8 cellular contexts compared by ENCODE assay signal in genomic region chr13:40920826-40921225, GRCh38.
DNase-seq lines count a peak whose midpoint lies in the region; ATAC-seq and TF ChIP-seq lines count a peak whose summit lies in the region.

No MANE protein-coding gene starts in this region.

- H3K36me3 Mint-ChIP-seq in activated CD8-positive, alpha-beta memory T cell treated with anti-CD3 and anti-CD28 coated beads, Interleukin-2, amount 10 ng/mL, durations not matched to agents 7 days and 5 days: peaks cover 9% of the 10 kb centered on the region

- H3K9me3 Mint-ChIP-seq in activated CD8-positive, alpha-beta memory T cell treated with anti-CD3 and anti-CD28 coated beads, Interleukin-2, amount 10 ng/mL, durations not matched to agents 7 days and 5 days (ENCODE audit: low read depth): no peaks in the 10 kb centered on the region

- peak overlapping the region; percentile 70 to 80 for H3K27ac ChIP-seq in ascending aorta
- peak overlapping the region; percentile 54 to 91 (median 75) for H3K27ac ChIP-seq in thyroid gland

- peaks cover 26% of the 10 kb centered on the region for H3K4me1 Mint-ChIP-seq in activated CD8-positive, alpha-beta memory T cell treated with anti-CD3 and anti-CD28 coated beads, Interleukin-2, amount 10 ng/mL, durations not matched to agents 7 days and 5 days

- CTCF ChIA-PET in activated CD8-positive, alpha-beta memory T cell treated with anti-CD3 and anti-CD28 coated beads, Interleukin-2, amount 10 ng/mL, durations not matched to agents 7 days and 5 days (lab: Charles Lee): interaction anchor here (0.9 to 1.3 kb wide), 8 partner anchors 8 to 146 kb away, joined by 3 to 7 read pairs (median 3); partner anchors contain the start of gene WBP4

- peaks cover 0 to 6% of the 10 kb centered on the region in 2 donors for H3K4me1 ChIP-seq in ascending aorta
- peaks cover 18 to 29% of the 10 kb centered on the region in 2 donors for H3K4me1 ChIP-seq in thyroid gland

- H3K27me3 ChIP-seq in ascending aorta: no peaks in the 10 kb centered on the region
- no peaks in the 10 kb centered on the region for H3K27me3 ChIP-seq in thyroid gland

- no peaks in the 10 kb centered on the region for H3K36me3 ChIP-seq in ascending aorta
- H3K36me3 ChIP-seq in thyroid gland: no peaks in the 10 kb centered on the region

- ATAC-seq in activated CD8-positive, alpha-beta memory T cell treated with anti-CD3 and anti-CD28 coated beads, Interleukin-2, amount 10 ng/mL, durations not matched to agents 7 days and 5 days: no peak
- ATAC-seq in left colon (peak; percentile 9), HG03342 (IDR thresholded peaks at IDR 0.05; ENCODE audit: unreplicated experiment) (no peak)

- DNase-seq in activated CD8-positive, alpha-beta memory T cell treated with anti-CD3 and anti-CD28 coated beads, Interleukin-2, amount 10 ng/mL, durations not matched to agents 7 days and 5 days: no peak
- no peak for DNase-seq in activated CD8-positive, alpha-beta memory T cell treated with anti-CD3 and anti-CD28 coated beads, Interleukin-2, amount 50 U/mL, for 48 hours
- DNase-seq in ascending aorta (ENCODE audit: low spot score in 2 of 2): no peak
- no peak for DNase-seq in left colon
- DNase-seq in thyroid gland: no peak
- DNase-seq in DMS79 (lab: John Stamatoyannopoulos, UW): no peak
- no peak for DNase-seq in central memory CD4-positive, alpha-beta T cell

- TF ChIP-seq CTCF in ascending aorta (IDR thresholded peaks at IDR 0.05) (no peak), thyroid gland (IDR thresholded peaks at IDR 0.05) (no peak)

- H3K4me3 ChIP-seq in ascending aorta: peak overlapping the region; percentile 69 to 73
- peak overlapping the region; percentile 10 to 56 (median 55) for H3K4me3 ChIP-seq in thyroid gland (replicated peaks in 1 of 3)

- no peak for TF ChIP-seq POLR2A in thyroid gland (IDR thresholded peaks at IDR 0.05)

- WGBS in thyroid gland, 2 donors: 10 to 16% methylated on average over 5 of the region's 5 CpGs

- H3K27ac Mint-ChIP-seq in activated CD8-positive, alpha-beta memory T cell treated with anti-CD3 and anti-CD28 coated beads, Interleukin-2, amount 10 ng/mL, durations not matched to agents 7 days and 5 days: peak overlapping the region; percentile 88

- H3K4me3 Mint-ChIP-seq in activated CD8-positive, alpha-beta memory T cell treated with anti-CD3 and anti-CD28 coated beads, Interleukin-2, amount 10 ng/mL, durations not matched to agents 7 days and 5 days: peak overlapping the region; percentile 92

- no peaks in the 10 kb centered on the region for H3K9me3 ChIP-seq in ascending aorta
- H3K9me3 ChIP-seq in thyroid gland: no peaks in the 10 kb centered on the region

- H3K27me3 Mint-ChIP-seq in activated CD8-positive, alpha-beta memory T cell treated with anti-CD3 and anti-CD28 coated beads, Interleukin-2, amount 10 ng/mL, durations not matched to agents 7 days and 5 days: no peaks in the 10 kb centered on the region

- intact Hi-C loops in ascending aorta (cut with DNase I) (loop anchor here (1.0 to 10.0 kb wide), 4 partner anchors 139 to 271 kb away; partner anchors contain the start of genes KBTBD6, KBTBD7 and MRPS31), left colon (cut with DNase I, micrococcal nuclease) (no loop called here), thyroid gland (cut with DNase I) (loop anchor here (10.0 kb wide), 1 partner anchor 126 kb away; no protein-coding TSS in a partner anchor)

Comparison
In these comparisons a context has a peak if more than half of its experiments do, and no peak if none do; other contexts are left out.
1. intact Hi-C loops: an anchor here in ascending aorta (1.0 to 10.0 kb wide) and thyroid gland (10.0 kb wide); none called in left colon.